19 cellular contexts compared by ENCODE assay signal in genomic region chr13:113851826-113852535, GRCh38. TPM values are rescaled to one million over a fixed set of nuclear protein-coding genes. Genes with fewer than 3 reads are reported as not detected.
DNase-seq lines count a peak whose midpoint lies in the region; ATAC-seq and TF ChIP-seq lines count a peak whose summit lies in the region.
"Had no signal": no experiment of that assay in that cellular context is flagged by ENCODE, and none has a peak within 500 bp of the region (broad histone marks: within the 10 kb centered on the region; RNA-seq: fewer than 3 reads in every experiment).

No MANE protein-coding gene starts in this region.

- H3K4me3 Mint-ChIP-seq in activated T-helper 2 cell treated with anti-CD3 and anti-CD28 coated beads, Interferon-gamma antibody, Interleukin-2, Interleukin-4, amounts not matched to agents 10 μg/mL and 5 μg/mL and 100 μg/mL, durations not matched to agents 14 hours and 24 hours and 36 hours (ENCODE audit: low read depth), result no peak overlapping the region
- no peak overlapping the region; the same call in 1 of the 2 replicates for H3K4me3 Mint-ChIP-seq in HFFc6
- H3K4me3 Mint-ChIP-seq: activated naive CD8-positive, alpha-beta T cell treated with anti-CD3 and anti-CD28 coated beads, Interleukin-2, amount 10 ng/mL, durations not matched to agents 7 days and 5 days; activated T-cell treated with anti-CD3 and anti-CD28 coated beads, Interleukin-2, amount 50 U/mL, for 72 hours; CD4-positive, alpha-beta T cell had no signal

- H3K4ac ChIP-seq in neuronal stem cell (ENCODE audit: low read length), result no peak overlapping the region

- peaks cover 11% of the 10 kb centered on the region for H3K27me3 Mint-ChIP-seq in activated T-helper 2 cell treated with anti-CD3 and anti-CD28 coated beads, Interferon-gamma antibody, Interleukin-2, Interleukin-4, amounts not matched to agents 10 μg/mL and 5 μg/mL and 100 μg/mL, durations not matched to agents 14 hours and 24 hours and 36 hours (ENCODE audit: low read depth)
- peaks cover 16% of the 10 kb centered on the region for H3K27me3 Mint-ChIP-seq in HFFc6 (ENCODE audit: insufficient read depth)

- H2AFZ ChIP-seq in neuronal stem cell (ENCODE audit: low read length), result no peak overlapping the region

- no peak overlapping the region for H4K91ac ChIP-seq in neuronal stem cell (ENCODE audit: low read depth, low read length, poor library complexity)

- H3K9me3 Mint-ChIP-seq in activated T-helper 2 cell treated with anti-CD3 and anti-CD28 coated beads, Interferon-gamma antibody, Interleukin-2, Interleukin-4, amounts not matched to agents 10 μg/mL and 5 μg/mL and 100 μg/mL, durations not matched to agents 14 hours and 24 hours and 36 hours, result no peaks in the 10 kb centered on the region
- no peaks in the 10 kb centered on the region for H3K9me3 Mint-ChIP-seq in HFFc6
- H3K9me3 Mint-ChIP-seq: activated naive CD8-positive, alpha-beta T cell treated with anti-CD3 and anti-CD28 coated beads, Interleukin-2, amount 10 ng/mL, durations not matched to agents 7 days and 5 days; activated T-cell treated with anti-CD3 and anti-CD28 coated beads, Interleukin-2, amount 50 U/mL, for 72 hours; CD4-positive, alpha-beta T cell had no signal

- no peaks in the 10 kb centered on the region for H3K36me3 Mint-ChIP-seq in activated T-helper 2 cell treated with anti-CD3 and anti-CD28 coated beads, Interferon-gamma antibody, Interleukin-2, Interleukin-4, amounts not matched to agents 10 μg/mL and 5 μg/mL and 100 μg/mL, durations not matched to agents 14 hours and 24 hours and 36 hours (ENCODE audit: low read depth)
- peaks cover 36% of the 10 kb centered on the region for H3K36me3 Mint-ChIP-seq in HFFc6 (ENCODE audit: low read depth)
- H3K36me3 Mint-ChIP-seq: activated naive CD8-positive, alpha-beta T cell treated with anti-CD3 and anti-CD28 coated beads, Interleukin-2, amount 10 ng/mL, durations not matched to agents 7 days and 5 days had no signal

- H2BK5ac ChIP-seq in neuronal stem cell (ENCODE audit: low read length), result no peak overlapping the region

- no peak overlapping the region for H2AK5ac ChIP-seq in neuronal stem cell (ENCODE audit: low read depth, low read length)

- no peak overlapping the region for H3K4me3 ChIP-seq in left ventricle myocardium inferior
- H3K4me3 ChIP-seq in neuronal stem cell (ENCODE audit: low read length in 2 of 2), result no peak overlapping the region
- H3K4me3 ChIP-seq: GM12878, K562, left lung, mucosa of descending colon had no signal

- peaks cover 7% of the 10 kb centered on the region for H3K36me3 ChIP-seq in left ventricle myocardium inferior
- no peaks in the 10 kb centered on the region for H3K36me3 ChIP-seq in neuronal stem cell (replicated peaks in 1 of 2; ENCODE audit: control insufficient read depth in 2 of 2, insufficient read depth in 2 of 2, low read length in 2 of 2)

- H3K27ac ChIP-seq in left ventricle myocardium inferior (replicated peaks), result peak overlapping the region; percentile 82
- no peak overlapping the region for H3K27ac ChIP-seq in neuronal stem cell (replicated peaks; ENCODE audit: low read length)
- H3K27ac ChIP-seq: left lung had no signal

- H3K9me3 ChIP-seq in left ventricle myocardium inferior (replicated peaks) (no peaks in the 10 kb centered on the region), neuronal stem cell (replicated peaks in 1 of 2; ENCODE audit: control insufficient read depth in 2 of 2, insufficient read depth in 1 of 2, low read depth in 1 of 2, low read length in 2 of 2) (no peaks in the 10 kb centered on the region)
- H3K9me3 ChIP-seq: left lung, mucosa of descending colon had no signal

- H3K27me3 ChIP-seq in left ventricle myocardium inferior (ENCODE audit: low read depth), result no peaks in the 10 kb centered on the region
- peaks cover 0 to 14% (median 0%) of the 10 kb centered on the region in 3 experiments for H3K27me3 ChIP-seq in neuronal stem cell (ENCODE audit: control insufficient read depth in 3 of 3, insufficient read depth in 3 of 3, low read depth in 1 of 3, low read length in 3 of 3)
- H3K27me3 ChIP-seq: left lung had no signal

- H2BK12ac ChIP-seq in neuronal stem cell (ENCODE audit: low read length), result no peak overlapping the region

- peak overlapping the region; percentile 31 for H3K18ac ChIP-seq in neuronal stem cell (ENCODE audit: low read length)

- intact Hi-C loops in left ventricle myocardium inferior (cut with micrococcal nuclease) (no loop called here), Right ventricle myocardium inferior (cut with DNase I) (no loop called here)
- intact Hi-C loops in activated T-helper 2 cell treated with anti-CD3 and anti-CD28 coated beads, Interferon-gamma antibody, Interleukin-2, Interleukin-4, amounts not matched to agents 10 μg/mL and 5 μg/mL and 100 μg/mL, durations not matched to agents 14 hours and 24 hours and 36 hours (cut with micrococcal nuclease), result no loop called here

- H3K23ac ChIP-seq in neuronal stem cell (ENCODE audit: low read depth, low read length, poor library complexity), result no peak overlapping the region

- DNase-seq in left ventricle myocardium inferior, result no peak
- DNase-seq in Right ventricle myocardium inferior (ENCODE audit: missing footprints), result no peak
- peak; percentile 35 for DNase-seq in activated CD8-positive, alpha-beta memory T cell treated with anti-CD3 and anti-CD28 coated beads, Interleukin-2, amount 50 U/mL, for 48 hours
- no peak for DNase-seq in neuronal stem cell (ENCODE audit: low spot score)
- no peak for DNase-seq in activated T-helper 2 cell treated with anti-CD3 and anti-CD28 coated beads, Interferon-gamma antibody, Interleukin-2, Interleukin-4, amounts not matched to agents 10 μg/mL and 5 μg/mL and 100 μg/mL, durations not matched to agents 14 hours and 24 hours and 36 hours (ENCODE audit: low spot score)
- no peak for DNase-seq in HFFc6
- no peak for DNase-seq in SW 1271 (lab: John Stamatoyannopoulos, UW)
- DNase-seq: activated CD4-positive, alpha-beta T cell treated with anti-CD3 and anti-CD28 coated beads, Interleukin-2, amount 50 U/mL, for 48 hours; activated T-cell treated with anti-CD3 and anti-CD28 coated beads, Interleukin-2, amount 50 U/mL, for 72 hours; CD4-positive, alpha-beta T cell; MV-4-11; NCI-H187; NCI-H2227 treated with DMSO at 0.1 percent for 48 hours; NCI-H748 treated with DMSO at 0.1 percent for 48 hours had no signal

- H3K9ac ChIP-seq in neuronal stem cell (ENCODE audit: low read depth, low read length, poor library complexity), result no peak overlapping the region

- TF ChIP-seq CTCF in left ventricle myocardium inferior (IDR thresholded peaks at IDR 0.05; ENCODE audit: borderline replicate concordance), result no peak
- no peak for TF ChIP-seq CTCF in HFFc6 (IDR thresholded peaks at IDR 0.05)

- peaks cover 4% of the 10 kb centered on the region for H3K4me1 Mint-ChIP-seq in activated T-helper 2 cell treated with anti-CD3 and anti-CD28 coated beads, Interferon-gamma antibody, Interleukin-2, Interleukin-4, amounts not matched to agents 10 μg/mL and 5 μg/mL and 100 μg/mL, durations not matched to agents 14 hours and 24 hours and 36 hours (ENCODE audit: low read depth)
- H3K4me1 Mint-ChIP-seq in HFFc6 (ENCODE audit: low read depth), result peaks cover 12% of the 10 kb centered on the region

- peak overlapping the region; percentile 26 for H2BK120ac ChIP-seq in neuronal stem cell (ENCODE audit: low read depth, low read length)

- peaks cover 1% of the 10 kb centered on the region for H3K79me1 ChIP-seq in neuronal stem cell (ENCODE audit: low read depth, low read length)

- H3K4me1 ChIP-seq in left ventricle myocardium inferior (peaks cover 97% of the 10 kb centered on the region), neuronal stem cell (ENCODE audit: control insufficient read depth in 2 of 2, insufficient read depth in 1 of 2, low read depth in 1 of 2, low read length in 2 of 2) (peaks cover 15 to 23% of the 10 kb centered on the region in 2 donors)

- H3K4me2 ChIP-seq in neuronal stem cell (ENCODE audit: insufficient read depth, low read length, poor library complexity, severe bottlenecking), result no peak overlapping the region

- no peak overlapping the region for H3K27ac Mint-ChIP-seq in activated T-helper 2 cell treated with anti-CD3 and anti-CD28 coated beads, Interferon-gamma antibody, Interleukin-2, Interleukin-4, amounts not matched to agents 10 μg/mL and 5 μg/mL and 100 μg/mL, durations not matched to agents 14 hours and 24 hours and 36 hours
- H3K27ac Mint-ChIP-seq in HFFc6, result no peak overlapping the region; the same call in 1 of the 2 replicates
- H3K27ac Mint-ChIP-seq: activated naive CD8-positive, alpha-beta T cell treated with anti-CD3 and anti-CD28 coated beads, Interleukin-2, amount 10 ng/mL, durations not matched to agents 7 days and 5 days; activated T-cell treated with anti-CD3 and anti-CD28 coated beads, Interleukin-2, amount 50 U/mL, for 72 hours; CD4-positive, alpha-beta T cell had no signal

- no peak for ATAC-seq in Right ventricle myocardium inferior
- ATAC-seq: activated T-cell treated with anti-CD3 and anti-CD28 coated beads, Interleukin-2, amount 50 U/mL, for 72 hours; GM12878; left lung; mucosa of descending colon had no signal

- no CpG with 5 or more reads among the region's 23 CpGs for WGBS in neuronal stem cell (ENCODE audit: extremely low coverage in 2 of 2, insufficient read length in 2 of 2, insufficient replicate concordance in 1 of 2), 2 donors

- no peak overlapping the region for H4K8ac ChIP-seq in neuronal stem cell (ENCODE audit: low read depth, low read length)

- no peak overlapping the region for H3K14ac ChIP-seq in neuronal stem cell (ENCODE audit: low read length)

- H2BK15ac ChIP-seq in neuronal stem cell (ENCODE audit: low read length), result no peak overlapping the region

RNA-seq across cellular contexts. Expression of gene GAS6, which starts 11.9 kb away (rescaled TPM):
- total RNA-seq in left ventricle myocardium inferior (186 TPM), Right ventricle myocardium inferior (189 TPM)
- 34.2 TPM for polyA plus RNA-seq in neuronal stem cell (2013, experiment 1 of 2)
- 33.8 TPM for polyA plus RNA-seq in neuronal stem cell (2013, experiment 2 of 2)
- total RNA-seq in activated T-helper 2 cell treated with anti-CD3 and anti-CD28 coated beads, Interferon-gamma antibody, Interleukin-2, Interleukin-4, amounts not matched to agents 10 μg/mL and 5 μg/mL and 100 μg/mL, durations not matched to agents 14 hours and 24 hours and 36 hours, result 0.14 and 0.32 TPM in 2 replicates
- 100 to 1,000 TPM; 669 to 813 (median 715) TPM for total RNA-seq in HFFc6 (2021; fragmentation: NEBNext Ultra II Directional; extraction: Animal tissue kit (Norgen Biotek cat#: 25700))

Comparison
In these comparisons a context has a peak if more than half of its experiments do, and no peak if none do; other contexts are left out.
1. RNA of gene GAS6, which starts 11.9 kb away (total RNA-seq): 669 to 813 TPM in HFFc6, 189 TPM in Right ventricle myocardium inferior (single experiment) and 186 TPM in left ventricle myocardium inferior (single experiment); 0.14 to 0.32 TPM in activated T-helper 2 cell treated with anti-CD3 and anti-CD28 coated beads, Interferon-gamma antibody, Interleukin-2, Interleukin-4, amounts not matched to agents 10 μg/mL and 5 μg/mL and 100 μg/mL, durations not matched to agents 14 hours and 24 hours and 36 hours; every median in the first group is over 100 times any median in the second.